In the genomic region with DNA sequence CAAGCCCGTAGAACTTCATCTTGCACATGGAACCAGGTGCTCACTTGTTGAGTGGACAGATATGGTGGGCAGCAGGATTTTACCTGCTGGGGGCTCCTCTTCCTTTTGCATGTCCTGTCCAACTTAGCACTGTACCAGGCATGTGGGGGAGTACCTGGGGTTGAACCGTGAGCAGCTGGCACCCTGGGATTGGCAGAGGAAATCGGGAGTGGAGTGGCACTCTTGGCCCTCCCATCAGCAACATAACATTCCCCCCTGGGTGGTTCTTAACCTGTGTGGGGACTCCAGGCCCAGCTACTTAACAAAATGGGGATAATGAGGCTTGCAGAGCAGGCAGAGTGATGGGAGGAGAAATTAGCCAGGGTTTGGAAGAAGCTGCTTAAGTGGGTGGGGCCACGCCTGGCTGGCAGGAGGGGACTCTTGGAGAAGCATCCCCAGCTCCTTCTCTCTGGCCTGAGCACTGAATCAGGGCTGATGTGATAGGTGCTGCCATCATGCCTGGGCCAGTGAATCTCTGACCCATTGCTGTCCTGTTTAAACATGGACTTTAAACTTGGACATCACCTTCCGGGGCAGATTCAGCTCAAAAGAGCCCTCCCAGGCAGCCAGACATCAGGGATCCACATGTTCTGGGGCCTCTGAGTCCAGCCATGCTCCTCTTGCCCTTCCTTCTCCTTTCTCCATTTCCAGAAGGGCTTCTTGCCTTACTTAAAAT, we compare ENCODE assay signal across 1 cellular context.
TF ChIP-seq lines count a peak whose summit lies in the region.

No MANE protein-coding gene starts in this region.

TF ChIP-seq in HCT116, 20 proteins besides CTCF, POLR2A, EP300 and RAD21 (continued from another document):
- TF ChIP-seq, protein P1, sequence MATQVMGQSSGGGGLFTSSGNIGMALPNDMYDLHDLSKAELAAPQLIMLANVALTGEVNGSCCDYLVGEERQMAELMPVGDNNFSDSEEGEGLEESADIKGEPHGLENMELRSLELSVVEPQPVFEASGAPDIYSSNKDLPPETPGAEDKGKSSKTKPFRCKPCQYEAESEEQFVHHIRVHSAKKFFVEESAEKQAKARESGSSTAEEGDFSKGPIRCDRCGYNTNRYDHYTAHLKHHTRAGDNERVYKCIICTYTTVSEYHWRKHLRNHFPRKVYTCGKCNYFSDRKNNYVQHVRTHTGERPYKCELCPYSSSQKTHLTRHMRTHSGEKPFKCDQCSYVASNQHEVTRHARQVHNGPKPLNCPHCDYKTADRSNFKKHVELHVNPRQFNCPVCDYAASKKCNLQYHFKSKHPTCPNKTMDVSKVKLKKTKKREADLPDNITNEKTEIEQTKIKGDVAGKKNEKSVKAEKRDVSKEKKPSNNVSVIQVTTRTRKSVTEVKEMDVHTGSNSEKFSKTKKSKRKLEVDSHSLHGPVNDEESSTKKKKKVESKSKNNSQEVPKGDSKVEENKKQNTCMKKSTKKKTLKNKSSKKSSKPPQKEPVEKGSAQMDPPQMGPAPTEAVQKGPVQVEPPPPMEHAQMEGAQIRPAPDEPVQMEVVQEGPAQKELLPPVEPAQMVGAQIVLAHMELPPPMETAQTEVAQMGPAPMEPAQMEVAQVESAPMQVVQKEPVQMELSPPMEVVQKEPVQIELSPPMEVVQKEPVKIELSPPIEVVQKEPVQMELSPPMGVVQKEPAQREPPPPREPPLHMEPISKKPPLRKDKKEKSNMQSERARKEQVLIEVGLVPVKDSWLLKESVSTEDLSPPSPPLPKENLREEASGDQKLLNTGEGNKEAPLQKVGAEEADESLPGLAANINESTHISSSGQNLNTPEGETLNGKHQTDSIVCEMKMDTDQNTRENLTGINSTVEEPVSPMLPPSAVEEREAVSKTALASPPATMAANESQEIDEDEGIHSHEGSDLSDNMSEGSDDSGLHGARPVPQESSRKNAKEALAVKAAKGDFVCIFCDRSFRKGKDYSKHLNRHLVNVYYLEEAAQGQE (IDR thresholded peaks at IDR 0.05; ENCODE audit: low read depth) = no peak
